Comparison of ENCODE assay signal across 9 cellular contexts in the genomic region with DNA sequence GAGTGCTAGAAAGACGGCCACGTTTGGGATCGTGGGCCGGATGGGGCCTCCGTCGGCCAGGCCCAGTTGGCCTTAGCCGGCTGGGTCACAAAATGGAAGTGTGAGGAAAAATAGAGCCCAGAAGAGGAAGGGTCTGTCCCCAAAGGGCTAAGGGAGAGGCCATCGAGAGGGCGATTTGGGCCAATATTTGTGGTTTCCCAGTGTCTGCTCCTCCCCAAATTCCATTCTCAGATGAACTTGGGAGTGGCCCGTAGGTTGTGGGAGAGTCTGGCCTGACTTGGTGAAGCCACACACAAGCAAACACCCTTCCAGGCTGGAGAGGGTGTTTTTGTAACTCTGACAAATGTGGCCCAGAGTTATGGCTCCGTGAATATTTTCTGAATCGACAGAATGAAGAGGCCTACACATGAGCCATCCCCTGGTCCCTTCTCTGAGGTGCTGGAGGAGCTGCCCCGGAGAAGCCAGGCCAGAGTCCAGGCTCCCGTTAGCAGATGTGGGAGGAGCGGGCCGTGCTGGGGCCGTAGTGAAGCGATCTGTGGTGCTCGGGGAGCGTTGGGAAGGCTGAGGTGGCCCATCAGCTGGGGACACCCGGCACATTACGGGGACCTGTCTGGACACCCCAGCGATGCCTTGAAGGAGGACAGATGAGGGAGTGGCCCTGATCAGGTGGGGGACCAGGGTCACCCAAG.
DNase-seq lines count a peak whose midpoint lies in the region; ATAC-seq and TF ChIP-seq lines count a peak whose summit lies in the region.
"Had no signal": no experiment of that assay in that cellular context is flagged by ENCODE, and none has a peak within 500 bp of the region (broad histone marks: within the 10 kb centered on the region; RNA-seq: fewer than 3 reads in every experiment).

No MANE protein-coding gene starts in this region.

- ATAC-seq in PC-3: no peak
- ATAC-seq in GM21786 (IDR thresholded peaks at IDR 0.05; ENCODE audit: unreplicated experiment): no peak
- no peak for ATAC-seq in GM21825 (IDR thresholded peaks at IDR 0.05; ENCODE audit: unreplicated experiment)

- no peak overlapping the region for H3K4ac ChIP-seq in trophoblast cell (ENCODE audit: low read depth, low read length)

- no peaks in the 10 kb centered on the region for H3K9me2 ChIP-seq in PC-3 (replicated peaks; ENCODE audit: low read length)

- no peak overlapping the region for H2BK5ac ChIP-seq in trophoblast cell (ENCODE audit: low read depth, low read length, poor library complexity)

- CTCF ChIA-PET in PC-3 (lab: Charles Lee): no interaction called here

- H4K8ac ChIP-seq in trophoblast cell (ENCODE audit: low read depth, low read length): no peak overlapping the region

- no peak overlapping the region for H4K91ac ChIP-seq in trophoblast cell (ENCODE audit: low read depth, low read length)

- H3K14ac ChIP-seq in trophoblast cell (ENCODE audit: low read length): no peak overlapping the region

- peak overlapping the region; percentile 99 for H3K27ac ChIP-seq in PC-3 (ENCODE audit: low read length)
- no peak overlapping the region for H3K27ac ChIP-seq in trophoblast cell (ENCODE audit: low read depth, low read length)

- H3K9me3 ChIP-seq in PC-3 (ENCODE audit: low read length): no peaks in the 10 kb centered on the region
- H3K9me3 ChIP-seq in trophoblast cell (ENCODE audit: insufficient read depth, low read depth, low read length): peaks cover 2% of the 10 kb centered on the region

- peaks cover 99% of the 10 kb centered on the region for H3K79me2 ChIP-seq in PC-3 (ENCODE audit: low read length)
- no peaks in the 10 kb centered on the region for H3K79me2 ChIP-seq in trophoblast cell (ENCODE audit: control insufficient read depth, insufficient read depth, low read length, poor library complexity)

- H3K4me2 ChIP-seq in PC-3 (ENCODE audit: low read length) (peak overlapping the region; percentile 100), trophoblast cell (ENCODE audit: low read length) (no peak overlapping the region)

- TF ChIP-seq CTCF in PC-3 (conservative IDR thresholded peaks at IDR 0.05; ENCODE audit: low read depth, low read length): no peak

- H3K18ac ChIP-seq in trophoblast cell (ENCODE audit: low read length): no peak overlapping the region

- intact Hi-C loops in PC-3 (cut with micrococcal nuclease): no loop called here

- no peak overlapping the region for H2AK5ac ChIP-seq in trophoblast cell (ENCODE audit: low read length)

- no CpG with 5 or more reads among the region's 23 CpGs for WGBS in trophoblast cell (ENCODE audit: extremely low coverage, insufficient coverage, insufficient read length)

- H3K27me3 ChIP-seq in PC-3 (ENCODE audit: low read length): no peaks in the 10 kb centered on the region
- peaks cover 15% of the 10 kb centered on the region for H3K27me3 ChIP-seq in trophoblast cell (ENCODE audit: insufficient read depth, low read length)

- no peak overlapping the region for H2AFZ ChIP-seq in PC-3 (ENCODE audit: low read length)
- H2AFZ ChIP-seq in trophoblast cell (ENCODE audit: insufficient read depth, low read length, poor library complexity): no peak overlapping the region

- H3K4me1 ChIP-seq in PC-3 (ENCODE audit: insufficient read depth, low read length): peaks cover 29% of the 10 kb centered on the region
- no peaks in the 10 kb centered on the region for H3K4me1 ChIP-seq in trophoblast cell (ENCODE audit: control insufficient read depth in 1 of 2, insufficient read depth in 2 of 2, low read length in 2 of 2)

- H2BK12ac ChIP-seq in trophoblast cell (ENCODE audit: low read length): no peak overlapping the region

- H3K23ac ChIP-seq in trophoblast cell (ENCODE audit: low read length): no peak overlapping the region

- no peaks in the 10 kb centered on the region for H3K79me1 ChIP-seq in trophoblast cell (ENCODE audit: low read length)

- peaks cover 34% of the 10 kb centered on the region for H4K20me1 ChIP-seq in PC-3 (ENCODE audit: low read length)

- TF ChIP-seq POLR2A in erythroblast (IDR thresholded peaks at IDR 0.05; ENCODE audit: low read length): peak; percentile 3

- no peak overlapping the region for H4K12ac ChIP-seq in trophoblast cell (ENCODE audit: low read depth, low read length)

- peaks cover 6% of the 10 kb centered on the region for H3F3A ChIP-seq in PC-3 (ENCODE audit: low read length, unreplicated experiment)

- DNase-seq in AG08396 (ENCODE audit: low spot score) (peak; percentile 72), PC-3 (peak; percentile 71), erythroblast (lab: John Stamatoyannopoulos, UW) (no peak), myocyte (ENCODE audit: low read depth) (peak; percentile 93), trophoblast cell (no peak), OCI-M1 (lab: John Stamatoyannopoulos, UW) (no peak)
- DNase-seq: DMS153 had no signal

- POLR2A ChIA-PET in PC-3 (lab: Charles Lee; ENCODE audit: unreplicated experiment): interaction anchor here (0.7 kb wide), 1 partner anchor 359 kb away, joined by 3 read pairs; no protein-coding TSS in a partner anchor

- H3K36me3 ChIP-seq in PC-3 (ENCODE audit: low read depth, low read length) (peaks cover 55% of the 10 kb centered on the region), trophoblast cell (ENCODE audit: control insufficient read depth in 1 of 2, insufficient read depth in 2 of 2, low read length in 2 of 2) (no peaks in the 10 kb centered on the region)

- BruUV-seq in PC-3 (replicated peaks; lab: Mats Ljungman, UMichigan): TSS peak; percentile 1

- H3K9ac ChIP-seq in PC-3 (ENCODE audit: low read length) (peak overlapping the region; percentile 99), trophoblast cell (ENCODE audit: low read length) (no peak overlapping the region)

- no peak overlapping the region for H2BK120ac ChIP-seq in trophoblast cell (ENCODE audit: insufficient read depth, low read length, poor library complexity)

- H3K4me3 ChIP-seq in PC-3 (ENCODE audit: low read length): peak overlapping the region; percentile 94
- H3K4me3 ChIP-seq in trophoblast cell (ENCODE audit: low read depth, low read length): no peak overlapping the region

Comparison
In these comparisons a context has a peak if more than half of its experiments do, and no peak if none do; other contexts are left out.
1. DNase-seq: peak in AG08396 (single experiment), PC-3 (single experiment) and myocyte (single experiment); none in erythroblast (0 of 2), trophoblast cell (0 of 2) and OCI-M1 (single experiment).